ENCODE assay signal across 1 cellular context in genomic region chr1:204096931-204097330, GRCh38.
A peak's percentile ranks its signal among the peaks of the same experiment; 100 is the strongest.
TF ChIP-seq lines count a peak whose summit lies in the region.

No MANE protein-coding gene starts in this region.

TF ChIP-seq in HepG2, 621 proteins besides CTCF, POLR2A, EP300 and RAD21 (continued from another document):
- peak; percentile 28; the same call in 1 of the 2 replicates for TF ChIP-seq GATAD2A (CRISPR knock-in tag; IDR thresholded peaks at IDR 0.05)
